In the genomic region with DNA sequence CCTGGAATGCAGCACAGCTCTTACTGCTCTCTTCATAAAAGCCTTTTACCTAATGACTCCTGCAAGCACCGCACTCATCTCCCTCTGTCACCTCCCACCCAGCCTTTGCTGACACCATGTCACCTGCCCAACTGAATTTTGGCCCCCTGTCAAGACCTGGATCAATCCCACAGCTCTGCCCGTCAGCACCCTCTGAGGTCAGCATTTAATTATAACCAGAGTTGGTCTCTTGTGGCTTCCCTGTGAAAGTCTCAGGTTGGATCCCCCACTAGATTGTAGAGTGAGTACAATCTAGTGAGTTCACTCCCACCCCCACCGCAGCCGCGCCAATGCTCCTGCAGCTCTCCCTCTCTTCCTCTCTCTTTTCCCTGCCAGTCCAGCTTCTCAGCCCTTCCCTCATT, we compare ENCODE assay signal across 1 cellular context.
TF ChIP-seq lines count a peak whose summit lies in the region.

No MANE protein-coding gene starts in this region.

TF ChIP-seq in HepG2, 621 proteins besides CTCF, POLR2A, EP300 and RAD21:
- TF ChIP-seq, protein P1, sequence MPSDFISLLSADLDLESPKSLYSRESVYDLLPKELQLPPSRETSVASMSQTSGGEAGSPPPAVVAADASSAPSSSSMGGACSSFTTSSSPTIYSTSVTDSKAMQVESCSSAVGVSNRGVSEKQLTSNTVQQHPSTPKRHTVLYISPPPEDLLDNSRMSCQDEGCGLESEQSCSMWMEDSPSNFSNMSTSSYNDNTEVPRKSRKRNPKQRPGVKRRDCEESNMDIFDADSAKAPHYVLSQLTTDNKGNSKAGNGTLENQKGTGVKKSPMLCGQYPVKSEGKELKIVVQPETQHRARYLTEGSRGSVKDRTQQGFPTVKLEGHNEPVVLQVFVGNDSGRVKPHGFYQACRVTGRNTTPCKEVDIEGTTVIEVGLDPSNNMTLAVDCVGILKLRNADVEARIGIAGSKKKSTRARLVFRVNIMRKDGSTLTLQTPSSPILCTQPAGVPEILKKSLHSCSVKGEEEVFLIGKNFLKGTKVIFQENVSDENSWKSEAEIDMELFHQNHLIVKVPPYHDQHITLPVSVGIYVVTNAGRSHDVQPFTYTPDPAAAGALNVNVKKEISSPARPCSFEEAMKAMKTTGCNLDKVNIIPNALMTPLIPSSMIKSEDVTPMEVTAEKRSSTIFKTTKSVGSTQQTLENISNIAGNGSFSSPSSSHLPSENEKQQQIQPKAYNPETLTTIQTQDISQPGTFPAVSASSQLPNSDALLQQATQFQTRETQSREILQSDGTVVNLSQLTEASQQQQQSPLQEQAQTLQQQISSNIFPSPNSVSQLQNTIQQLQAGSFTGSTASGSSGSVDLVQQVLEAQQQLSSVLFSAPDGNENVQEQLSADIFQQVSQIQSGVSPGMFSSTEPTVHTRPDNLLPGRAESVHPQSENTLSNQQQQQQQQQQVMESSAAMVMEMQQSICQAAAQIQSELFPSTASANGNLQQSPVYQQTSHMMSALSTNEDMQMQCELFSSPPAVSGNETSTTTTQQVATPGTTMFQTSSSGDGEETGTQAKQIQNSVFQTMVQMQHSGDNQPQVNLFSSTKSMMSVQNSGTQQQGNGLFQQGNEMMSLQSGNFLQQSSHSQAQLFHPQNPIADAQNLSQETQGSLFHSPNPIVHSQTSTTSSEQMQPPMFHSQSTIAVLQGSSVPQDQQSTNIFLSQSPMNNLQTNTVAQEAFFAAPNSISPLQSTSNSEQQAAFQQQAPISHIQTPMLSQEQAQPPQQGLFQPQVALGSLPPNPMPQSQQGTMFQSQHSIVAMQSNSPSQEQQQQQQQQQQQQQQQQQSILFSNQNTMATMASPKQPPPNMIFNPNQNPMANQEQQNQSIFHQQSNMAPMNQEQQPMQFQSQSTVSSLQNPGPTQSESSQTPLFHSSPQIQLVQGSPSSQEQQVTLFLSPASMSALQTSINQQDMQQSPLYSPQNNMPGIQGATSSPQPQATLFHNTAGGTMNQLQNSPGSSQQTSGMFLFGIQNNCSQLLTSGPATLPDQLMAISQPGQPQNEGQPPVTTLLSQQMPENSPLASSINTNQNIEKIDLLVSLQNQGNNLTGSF (CRISPR knock-in tag; IDR thresholded peaks at IDR 0.05): no peak
- TF ChIP-seq ZNF510 (CRISPR knock-in tag; IDR thresholded peaks at IDR 0.05; ENCODE audit: low read depth) (no peak), ZNF20 (CRISPR knock-in tag; IDR thresholded peaks at IDR 0.05) (no peak), ZSCAN9 (CRISPR knock-in tag; IDR thresholded peaks at IDR 0.05; ENCODE audit: borderline replicate concordance) (no peak), MYNN (CRISPR knock-in tag; IDR thresholded peaks at IDR 0.05; ENCODE audit: low read depth) (no peak), ZNF33B (CRISPR knock-in tag; IDR thresholded peaks at IDR 0.05) (no peak), WIZ (CRISPR knock-in tag; IDR thresholded peaks at IDR 0.05) (no peak), KDM5A (IDR thresholded peaks at IDR 0.05; ENCODE audit: borderline replicate concordance, low read length) (no peak), MTF2 (CRISPR knock-in tag; IDR thresholded peaks at IDR 0.05; ENCODE audit: borderline replicate concordance) (no peak)
- TF ChIP-seq, protein P2, sequence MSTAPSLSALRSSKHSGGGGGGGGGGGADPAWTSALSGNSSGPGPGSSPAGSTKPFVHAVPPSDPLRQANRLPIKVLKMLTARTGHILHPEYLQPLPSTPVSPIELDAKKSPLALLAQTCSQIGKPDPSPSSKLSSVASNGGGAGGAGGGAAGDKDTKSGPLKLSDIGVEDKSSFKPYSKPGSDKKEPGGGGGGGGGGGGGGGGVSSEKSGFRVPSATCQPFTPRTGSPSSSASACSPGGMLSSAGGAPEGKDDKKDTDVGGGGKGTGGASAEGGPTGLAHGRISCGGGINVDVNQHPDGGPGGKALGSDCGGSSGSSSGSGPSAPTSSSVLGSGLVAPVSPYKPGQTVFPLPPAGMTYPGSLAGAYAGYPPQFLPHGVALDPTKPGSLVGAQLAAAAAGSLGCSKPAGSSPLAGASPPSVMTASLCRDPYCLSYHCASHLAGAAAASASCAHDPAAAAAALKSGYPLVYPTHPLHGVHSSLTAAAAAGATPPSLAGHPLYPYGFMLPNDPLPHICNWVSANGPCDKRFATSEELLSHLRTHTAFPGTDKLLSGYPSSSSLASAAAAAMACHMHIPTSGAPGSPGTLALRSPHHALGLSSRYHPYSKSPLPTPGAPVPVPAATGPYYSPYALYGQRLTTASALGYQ (CRISPR knock-in tag; IDR thresholded peaks at IDR 0.05): no peak
- TF ChIP-seq, protein P3, sequence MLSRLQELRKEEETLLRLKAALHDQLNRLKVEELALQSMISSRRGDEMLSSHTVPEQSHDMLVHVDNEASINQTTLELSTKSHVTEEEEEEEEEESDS (CRISPR knock-in tag; IDR thresholded peaks at IDR 0.05; ENCODE audit: borderline replicate concordance): no peak
- TF ChIP-seq, protein P4, sequence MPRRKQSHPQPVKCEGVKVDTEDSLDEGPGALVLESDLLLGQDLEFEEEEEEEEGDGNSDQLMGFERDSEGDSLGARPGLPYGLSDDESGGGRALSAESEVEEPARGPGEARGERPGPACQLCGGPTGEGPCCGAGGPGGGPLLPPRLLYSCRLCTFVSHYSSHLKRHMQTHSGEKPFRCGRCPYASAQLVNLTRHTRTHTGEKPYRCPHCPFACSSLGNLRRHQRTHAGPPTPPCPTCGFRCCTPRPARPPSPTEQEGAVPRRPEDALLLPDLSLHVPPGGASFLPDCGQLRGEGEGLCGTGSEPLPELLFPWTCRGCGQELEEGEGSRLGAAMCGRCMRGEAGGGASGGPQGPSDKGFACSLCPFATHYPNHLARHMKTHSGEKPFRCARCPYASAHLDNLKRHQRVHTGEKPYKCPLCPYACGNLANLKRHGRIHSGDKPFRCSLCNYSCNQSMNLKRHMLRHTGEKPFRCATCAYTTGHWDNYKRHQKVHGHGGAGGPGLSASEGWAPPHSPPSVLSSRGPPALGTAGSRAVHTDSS (CRISPR knock-in tag; conservative IDR thresholded peaks at IDR 0.05): no peak
- TF ChIP-seq, protein P5, sequence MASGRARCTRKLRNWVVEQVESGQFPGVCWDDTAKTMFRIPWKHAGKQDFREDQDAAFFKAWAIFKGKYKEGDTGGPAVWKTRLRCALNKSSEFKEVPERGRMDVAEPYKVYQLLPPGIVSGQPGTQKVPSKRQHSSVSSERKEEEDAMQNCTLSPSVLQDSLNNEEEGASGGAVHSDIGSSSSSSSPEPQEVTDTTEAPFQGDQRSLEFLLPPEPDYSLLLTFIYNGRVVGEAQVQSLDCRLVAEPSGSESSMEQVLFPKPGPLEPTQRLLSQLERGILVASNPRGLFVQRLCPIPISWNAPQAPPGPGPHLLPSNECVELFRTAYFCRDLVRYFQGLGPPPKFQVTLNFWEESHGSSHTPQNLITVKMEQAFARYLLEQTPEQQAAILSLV (CRISPR knock-in tag; IDR thresholded peaks at IDR 0.05; ENCODE audit: borderline replicate concordance): no peak
